9 cellular contexts compared by ENCODE assay signal in the genomic region with DNA sequence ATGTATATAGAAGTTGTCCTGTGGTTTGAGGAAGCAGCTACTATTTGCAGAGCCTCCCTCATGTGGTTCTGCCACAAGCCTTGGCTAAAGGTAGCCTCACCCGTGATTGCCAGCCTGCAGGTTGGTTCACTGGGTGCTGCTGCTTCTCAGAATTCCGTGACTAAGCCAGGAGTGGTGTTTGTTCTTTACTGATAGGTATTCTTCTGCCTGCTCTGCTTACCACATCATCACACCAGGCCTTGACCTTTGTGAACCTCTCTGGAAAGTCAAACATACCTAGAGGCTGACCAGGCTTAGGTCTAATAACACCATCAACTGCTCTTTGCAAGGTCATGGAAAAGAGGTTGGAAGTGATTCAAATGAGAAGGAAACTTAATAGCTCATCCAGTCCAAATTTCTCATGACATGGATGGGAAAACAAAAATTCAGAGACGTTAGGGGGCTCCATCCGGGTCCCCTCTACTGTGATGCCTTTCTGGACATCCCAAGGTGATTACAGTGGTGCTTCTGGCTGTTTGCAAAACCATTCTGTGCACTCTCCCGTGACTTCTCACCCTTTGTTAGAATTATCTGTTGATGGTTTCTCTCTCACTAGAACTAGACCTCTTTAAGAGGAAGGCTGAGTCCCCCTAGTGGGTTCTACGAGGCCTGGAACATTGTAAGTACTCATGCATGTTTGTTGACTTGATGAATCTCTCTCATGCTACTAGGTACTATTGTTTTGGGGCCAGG.
A peak's percentile ranks its signal among the peaks of the same experiment; 100 is the strongest.
DNase-seq lines count a peak whose midpoint lies in the region; ATAC-seq and TF ChIP-seq lines count a peak whose summit lies in the region.
"Had no signal": no experiment of that assay in that cellular context is flagged by ENCODE, and none has a peak within 500 bp of the region (broad histone marks: within the 10 kb centered on the region; RNA-seq: fewer than 3 reads in every experiment).

No MANE protein-coding gene starts in this region.

- DNase-seq in NCI-H345 (lab: John Stamatoyannopoulos, UW) (peak; percentile 24), NCI-H345 treated with DMSO at 0.1 percent for 48 hours (lab: John Stamatoyannopoulos, UW; ENCODE audit: unreplicated experiment) (no peak), Kasumi-1 (lab: John Stamatoyannopoulos, UW) (peak; percentile 40 to 48), choroid plexus epithelial cell (ENCODE audit: low read depth) (peak; percentile 86), DMS79 (lab: John Stamatoyannopoulos, UW) (no peak), amygdala (lab: John Stamatoyannopoulos, UW) (no peak)

- no peaks in the 10 kb centered on the region for H3K27me3 ChIP-seq in parathyroid adenoma (ENCODE audit: control insufficient read depth, insufficient read depth, low read length)

- no peak overlapping the region for H2AFZ ChIP-seq in parathyroid adenoma

- no peak overlapping the region for H3K4me2 ChIP-seq in parathyroid adenoma (ENCODE audit: low read length)
- H3K4me2 ChIP-seq: BLaER1 had no signal

- peak overlapping the region; percentile 1 for H3K27ac ChIP-seq in parathyroid adenoma
- H3K27ac ChIP-seq: BLaER1 had no signal

- no peak for ATAC-seq in HG03571 (IDR thresholded peaks at IDR 0.05; ENCODE audit: unreplicated experiment)

- H3K9ac ChIP-seq in parathyroid adenoma = no peak overlapping the region
- H3K9ac ChIP-seq: BLaER1 had no signal

- peaks cover 4% of the 10 kb centered on the region for H3K4me1 ChIP-seq in parathyroid adenoma
- H3K4me1 ChIP-seq: BLaER1 had no signal

- TF ChIP-seq CTCF in choroid plexus epithelial cell (conservative IDR thresholded peaks at IDR 0.05; ENCODE audit: low read depth, low read length) (peak; percentile 78), parathyroid adenoma (IDR thresholded peaks at IDR 0.05) (no peak)

- H3K4me3 ChIP-seq in choroid plexus epithelial cell (ENCODE audit: low read depth, low read length) = no peak overlapping the region
- H3K4me3 ChIP-seq in parathyroid adenoma (ENCODE audit: low read depth, low read length) = no peak overlapping the region
- H3K4me3 ChIP-seq: BLaER1 had no signal

- no peaks in the 10 kb centered on the region for H3K9me3 ChIP-seq in parathyroid adenoma (ENCODE audit: control insufficient read depth, low read length)

- peaks cover 18% of the 10 kb centered on the region for H3K79me2 ChIP-seq in parathyroid adenoma

- no peaks in the 10 kb centered on the region for H3K36me3 ChIP-seq in parathyroid adenoma (ENCODE audit: control insufficient read depth, insufficient read depth, low read length)
- H3K36me3 ChIP-seq: BLaER1 had no signal

Comparison
In these comparisons a context has a peak if more than half of its experiments do, and no peak if none do; other contexts are left out.
1. DNase-seq: peak in NCI-H345 (single experiment), Kasumi-1 (2 of 2) and choroid plexus epithelial cell (single experiment); none in NCI-H345 treated with DMSO at 0.1 percent for 48 hours (single experiment), DMS79 (single experiment) and amygdala (0 of 56).